8 cellular contexts compared by ENCODE assay signal in the genomic region with DNA sequence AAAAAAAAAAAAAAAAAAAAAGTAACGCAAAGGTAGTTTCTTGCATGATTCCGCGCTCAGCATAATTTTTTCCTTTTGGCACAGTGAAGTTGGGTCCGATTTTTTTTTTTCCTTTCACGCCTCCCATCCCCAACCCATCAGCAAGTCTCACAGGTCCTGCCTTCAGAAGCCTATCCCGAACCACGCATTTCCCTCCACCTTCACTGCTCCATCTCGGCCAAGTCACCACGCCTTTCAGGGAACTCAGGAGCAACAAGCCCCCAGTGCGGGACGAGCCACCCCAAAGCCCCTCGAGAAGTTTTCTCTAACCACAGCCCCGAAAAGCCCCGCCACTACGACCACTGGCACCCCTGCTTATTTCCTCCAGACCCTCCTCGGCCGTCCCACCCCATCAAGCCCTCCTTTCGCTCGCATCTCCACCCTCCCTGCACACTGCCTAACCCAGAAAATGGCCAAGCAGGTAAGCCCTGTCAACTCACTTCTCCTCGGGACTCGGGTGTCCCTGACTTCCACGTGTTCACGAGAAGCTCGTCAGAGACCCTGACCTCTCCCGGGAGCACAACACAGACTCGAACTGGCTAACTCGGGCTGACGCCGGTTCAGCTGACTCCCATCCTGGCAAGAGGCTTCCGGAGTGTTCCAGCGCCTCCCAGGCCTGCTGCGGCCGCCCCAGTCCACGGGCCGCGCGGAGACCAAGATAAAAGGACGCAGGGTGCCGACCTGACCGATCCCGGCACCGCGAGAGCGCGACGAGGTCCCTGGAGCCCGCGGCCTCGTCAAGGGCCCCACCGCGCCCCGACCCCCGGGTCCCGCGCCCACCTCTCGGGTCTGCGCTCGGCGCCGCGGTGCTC. TPM values are rescaled to one million over a fixed set of nuclear protein-coding genes. Genes with fewer than 3 reads are reported as not detected.
DNase-seq lines count a peak whose midpoint lies in the region; ATAC-seq and TF ChIP-seq lines count a peak whose summit lies in the region.

No MANE protein-coding gene starts in this region.

- ATAC-seq in HG02870 (IDR thresholded peaks at IDR 0.05; ENCODE audit: unreplicated experiment) = peak; percentile 9

- peak overlapping the region; percentile 86 for H3K4me3 ChIP-seq in SJSA1
- H3K4me3 ChIP-seq in colonic mucosa = peak overlapping the region; percentile 96

- peak; percentile 27 to 72 (median 71) for DNase-seq in NCI-H1417 (lab: John Stamatoyannopoulos, UW)
- no peak for DNase-seq in NCI-H1417 treated with DMSO at 0.1 percent for 48 hours (lab: John Stamatoyannopoulos, UW)
- DNase-seq in SJSA1 (ENCODE audit: low read depth in 1 of 2, low spot score in 2 of 2) = peak in 1 of 2 experiments; percentile 30
- peak; percentile 79 for DNase-seq in colonic mucosa
- DNase-seq in left kidney (ENCODE audit: low read depth, low spot score) = peak; percentile 71
- DNase-seq in stimulated activated CD8-positive, alpha-beta memory T cell treated with anti-CD3 and anti-CD28 coated beads, Interleukin-4, amount 100 ng/mL, for 48 hours = peak; percentile 58
- no peak for DNase-seq in NCI-H128 (lab: John Stamatoyannopoulos, UW; ENCODE audit: unreplicated experiment)

- H3K36me3 ChIP-seq in SJSA1 (peaks cover 29% of the 10 kb centered on the region), colonic mucosa (no peaks in the 10 kb centered on the region)

- TF ChIP-seq CTCF in colonic mucosa (IDR thresholded peaks at IDR 0.05) = no peak

- H3K9ac ChIP-seq in colonic mucosa (ENCODE audit: low read depth in 2 of 2, low read length in 2 of 2) = peak overlapping the region; percentile 94 to 96

- H3K27me3 ChIP-seq in SJSA1 (replicated peaks) = no peaks in the 10 kb centered on the region
- H3K27me3 ChIP-seq in colonic mucosa = no peaks in the 10 kb centered on the region

- intact Hi-C loops in colonic mucosa (cut with DNase I) = no loop called here

- peak overlapping the region; percentile 100 for H3K27ac ChIP-seq in SJSA1
- peak overlapping the region; percentile 99 for H3K27ac ChIP-seq in colonic mucosa

- H3K4me1 ChIP-seq in SJSA1 (replicated peaks) = peaks cover 7% of the 10 kb centered on the region; the same call in 1 of the 2 replicates
- H3K4me1 ChIP-seq in colonic mucosa = peaks cover 22% of the 10 kb centered on the region

- H3K9me3 ChIP-seq in SJSA1 (replicated peaks) (no peaks in the 10 kb centered on the region), colonic mucosa (no peaks in the 10 kb centered on the region)

RNA-seq across cellular contexts. Expression of a gene that starts 0.8 kb away (rescaled TPM):
- total RNA-seq in SJSA1 (2014; rRNA removed; shearing (Covaris generic)) = 92.3 and 102 TPM in 2 replicates
- 10 to 100 TPM; 30.1 to 56.9 TPM for total RNA-seq in colonic mucosa

RNA-seq across cellular contexts. Expression of a gene that starts 9.8 kb away (rescaled TPM):
- total RNA-seq in SJSA1 (2014; rRNA removed; shearing (Covaris generic)) = 9.3 and 14.7 TPM in 2 replicates
- total RNA-seq in colonic mucosa = 10 to 100 TPM; 37.9 to 53.2 TPM

RNA-seq across cellular contexts. Expression of a gene that starts 10.0 kb away (rescaled TPM):
- 19.2 and 21.5 TPM in 2 replicates for total RNA-seq in SJSA1 (2014; rRNA removed; shearing (Covaris generic))
- 10 to 100 TPM; 20.6 to 99.7 TPM for total RNA-seq in colonic mucosa

RNA-seq across cellular contexts. Expression of a gene that starts 27.2 kb away (rescaled TPM):
- total RNA-seq in SJSA1 (2014; rRNA removed; shearing (Covaris generic)) = 0.39 TPM in 1 of 2 replicates, not detected in the other
- 1 to 10 TPM in 1 of 2 donors, under 1 TPM in 1; 0.86 to 1.5 TPM for total RNA-seq in colonic mucosa

Comparison
In these comparisons a context has a peak if more than half of its experiments do, and no peak if none do; other contexts are left out.
1. DNase-seq: peak in NCI-H1417 (3 of 3), colonic mucosa (single experiment), left kidney (single experiment) and stimulated activated CD8-positive, alpha-beta memory T cell treated with anti-CD3 and anti-CD28 coated beads, Interleukin-4, amount 100 ng/mL, for 48 hours (single experiment); none in NCI-H1417 treated with DMSO at 0.1 percent for 48 hours (single experiment) and NCI-H128 (single experiment).